Comparison of ENCODE assay signal across 8 cellular contexts in genomic region chr11:66347425-66348276, GRCh38. TPM values are rescaled to one million over a fixed set of nuclear protein-coding genes. Genes with fewer than 3 reads are reported as not detected.
DNase-seq lines count a peak whose midpoint lies in the region; ATAC-seq, FAIRE-seq and TF ChIP-seq lines count a peak whose summit lies in the region.

B4GAT1 (minus strand) TSS chr11:66347629; CDS start chr11:66347545, 84 bp downstream.

- peaks cover 2% of the 10 kb centered on the region for H3K36me3 Mint-ChIP-seq in activated CD8-positive, alpha-beta memory T cell treated with anti-CD3 and anti-CD28 coated beads, Interleukin-2, amount 10 ng/mL, durations not matched to agents 7 days and 5 days

- H3K9me3 ChIP-seq in H1 (ENCODE audit: insufficient read depth in 2 of 2, low read depth in 1 of 2, low read length in 1 of 2) (no peaks in the 10 kb centered on the region), mesenchymal stem cell (ENCODE audit: control insufficient read depth, low read length) (no peaks in the 10 kb centered on the region)

- peak within 1 kb of the TSS; percentile 69 for H3K27ac ChIP-seq in H1 (ENCODE audit: low read depth, low read length)
- peak within 1 kb of the TSS; percentile 21 for H3K27ac ChIP-seq in mesenchymal stem cell (ENCODE audit: low read length, poor library complexity, severe bottlenecking)

- H2AFZ ChIP-seq in H1 (ENCODE audit: low read length) (peak within 1 kb of the TSS; percentile 84; the same call in 1 of the 2 replicates), mesenchymal stem cell (ENCODE audit: low read depth, low read length) (peak within 1 kb of the TSS; percentile 74)

- CTCF ChIA-PET in activated CD8-positive, alpha-beta memory T cell treated with anti-CD3 and anti-CD28 coated beads, Interleukin-2, amount 10 ng/mL, durations not matched to agents 7 days and 5 days (lab: Charles Lee), result interaction anchor here (1.4 to 7.0 kb wide), 9 partner anchors 13 to 50 kb away, joined by 3 to 72 read pairs (median 5); partner anchors contain the start of gene SLC29A2
- CTCF ChIA-PET in H1 (lab: Charles Lee; ENCODE audit: partially characterized antibody), result interaction anchor here (0.6 to 3.9 kb wide), 10 partner anchors 12 to 42 kb away, joined by 3 to 27 read pairs (median 6); partner anchors contain the start of gene RIN1

- H3K79me1 ChIP-seq in H1 (ENCODE audit: low read depth, low read length) (no peaks in the 10 kb centered on the region; the same call in none of the 2 replicates), mesenchymal stem cell (replicated peaks; ENCODE audit: low read length, poor library complexity, severe bottlenecking) (peaks cover 16% of the 10 kb centered on the region)

- POLR2A ChIA-PET in H1 (lab: Charles Lee; ENCODE audit: partially characterized antibody), result interaction anchor here (0.5 to 28.7 kb wide), 16 partner anchors 10 to 826 kb away, joined by 3 to 487 read pairs (median 4); partner anchors contain the start of genes RIN1 and SLC29A2

- H3K56ac ChIP-seq in H1 (replicated peaks; ENCODE audit: insufficient read length, low read depth, low read length), result peak within 1 kb of the TSS; percentile 91

- H2BK15ac ChIP-seq in H1 (ENCODE audit: low read length), result peak within 1 kb of the TSS; percentile 31; the same call in 1 of the 2 replicates
- peak within 1 kb of the TSS; percentile 73 for H2BK15ac ChIP-seq in mesenchymal stem cell (ENCODE audit: low read depth, poor library complexity, severe bottlenecking)

- peak within 1 kb of the TSS; percentile 55 to 89 (median 82) for H3K4me3 ChIP-seq in H1 (ENCODE audit: extremely low read depth in 1 of 4, insufficient read depth in 2 of 4, low read depth in 3 of 4, low read length in 4 of 4)
- H3K4me3 ChIP-seq in mesenchymal stem cell (ENCODE audit: insufficient read depth in 1 of 2, low read depth in 1 of 2, low read length in 2 of 2), result peak within 1 kb of the TSS; percentile 80 to 95

- H3K27me3 ChIP-seq in H1 (replicated peaks in 1 of 4; ENCODE audit: control insufficient read depth in 3 of 4, extremely low read depth in 1 of 4, insufficient read depth in 3 of 4, low read length in 3 of 4), result peaks cover 0 to 2% (median 0%) of the 10 kb centered on the region in 4 experiments; a peak in 3 of 7 replicates
- no peaks in the 10 kb centered on the region for H3K27me3 ChIP-seq in mesenchymal stem cell (ENCODE audit: control insufficient read depth in 1 of 2, insufficient read depth in 1 of 2, low read length in 2 of 2)

- peaks cover 0 to 15% (median 9%) of the 10 kb centered on the region in 4 experiments; a peak in 6 of 7 replicates for H3K4me1 ChIP-seq in H1 (replicated peaks in 1 of 4; ENCODE audit: control insufficient read depth in 3 of 4, insufficient read depth in 4 of 4, low read length in 3 of 4)
- H3K4me1 ChIP-seq in mesenchymal stem cell (ENCODE audit: control insufficient read depth, insufficient read depth, low read depth, low read length), result peaks cover 27% of the 10 kb centered on the region

- peak within 1 kb of the TSS; percentile 75 for H4K5ac ChIP-seq in H1 (ENCODE audit: insufficient read length, low read depth, low read length)

- peak within 1 kb of the TSS; percentile 55 for H3K18ac ChIP-seq in H1 (ENCODE audit: extremely low read depth, low read length)
- peak within 1 kb of the TSS; percentile 72 to 91 for H3K18ac ChIP-seq in mesenchymal stem cell (ENCODE audit: low read depth in 1 of 2, low read length in 2 of 2)

- TF ChIP-seq RAD21 in H1 (IDR thresholded peaks at IDR 0.05 in 1 of 2, conservative IDR thresholded peaks at IDR 0.05 in 1 of 2; ENCODE audit: low read depth in 2 of 2, low read length in 2 of 2), result no peak

- peak; percentile 57 for ATAC-seq in activated CD8-positive, alpha-beta memory T cell treated with anti-CD3 and anti-CD28 coated beads, Interleukin-2, amount 10 ng/mL, durations not matched to agents 7 days and 5 days
- no peak for ATAC-seq in HG03095 (IDR thresholded peaks at IDR 0.05; ENCODE audit: unreplicated experiment)

- FAIRE-seq in GM18507 (lab: Jason Lieb, UNC) (peak; percentile 45), H1 (lab: Jason Lieb, UNC) (no peak)

- H3K4ac ChIP-seq in H1 (replicated peaks; ENCODE audit: insufficient read length, low read depth, low read length) (peak within 1 kb of the TSS; percentile 93), mesenchymal stem cell (ENCODE audit: low read depth in 1 of 2, low read length in 2 of 2) (peak within 1 kb of the TSS; percentile 6 to 92)

- H2BK5ac ChIP-seq in H1 (ENCODE audit: low read depth, low read length), result peak within 1 kb of the TSS; percentile 57; the same call in 1 of the 2 replicates
- no peak within 1 kb of the TSS for H2BK5ac ChIP-seq in mesenchymal stem cell (ENCODE audit: low read depth, low read length, poor library complexity, severe bottlenecking)

- H3K4me2 ChIP-seq in H1 (ENCODE audit: insufficient read depth in 1 of 2, low read depth in 2 of 2, low read length in 2 of 2) (peak within 1 kb of the TSS; percentile 80 to 99), mesenchymal stem cell (ENCODE audit: low read length, poor library complexity, severe bottlenecking) (peak within 1 kb of the TSS; percentile 84)

- peaks cover 0 to 14% of the 10 kb centered on the region in 2 experiments; a peak in 2 of 4 replicates for H3K79me2 ChIP-seq in H1 (ENCODE audit: control insufficient read depth in 1 of 2, insufficient read depth in 2 of 2, low read length in 2 of 2)

- peak within 1 kb of the TSS; percentile 10 for H2BK120ac ChIP-seq in H1 (replicated peaks; ENCODE audit: low read depth, low read length)
- peak within 1 kb of the TSS; percentile 35 for H2BK120ac ChIP-seq in mesenchymal stem cell (ENCODE audit: low read depth, low read length)

- peaks cover 3 to 4% of the 10 kb centered on the region in 2 experiments for H4K20me1 ChIP-seq in H1 (replicated peaks in 1 of 2; ENCODE audit: control insufficient read depth in 1 of 2, insufficient read depth in 2 of 2, low read length in 2 of 2)

- H3K4me1 Mint-ChIP-seq in activated CD8-positive, alpha-beta memory T cell treated with anti-CD3 and anti-CD28 coated beads, Interleukin-2, amount 10 ng/mL, durations not matched to agents 7 days and 5 days, result peaks cover 49% of the 10 kb centered on the region

- no peak within 1 kb of the TSS; the same call in 1 of the 2 replicates for H2AK5ac ChIP-seq in H1 (ENCODE audit: low read depth, low read length)
- no peak within 1 kb of the TSS for H2AK5ac ChIP-seq in mesenchymal stem cell (ENCODE audit: low read length, severe bottlenecking)

- WGBS in H1 (ENCODE audit: extremely low coverage in 1 of 2, insufficient coverage in 1 of 2, insufficient read length in 1 of 2, insufficient replicate concordance in 2 of 2, low coverage in 1 of 2, low lambda C conversion rate in 2 of 2, missing lambda C conversion rate in 1 of 2), 2 experiments, result 1% methylated on average over 48 of the region's 101 CpGs; no CpG with 5 or more reads in 1 of the 2 experiments
- under 1% methylated on average over 66 of the region's 101 CpGs for WGBS in mesenchymal stem cell

- no peaks in the 10 kb centered on the region for H3K36me3 ChIP-seq in H1 (ENCODE audit: control insufficient read depth in 2 of 4, insufficient read depth in 4 of 4, low read length in 3 of 4)
- H3K36me3 ChIP-seq in mesenchymal stem cell (ENCODE audit: control insufficient read depth in 1 of 2, insufficient read depth in 2 of 2, low read depth in 1 of 2, low read length in 2 of 2), result peaks cover 0 to 7% of the 10 kb centered on the region in 2 experiments

- peak within 1 kb of the TSS; percentile 85 for H3K4me3 Mint-ChIP-seq in activated CD8-positive, alpha-beta memory T cell treated with anti-CD3 and anti-CD28 coated beads, Interleukin-2, amount 10 ng/mL, durations not matched to agents 7 days and 5 days

- DNase-seq in GM18507 (ENCODE audit: extremely low spot score, insufficient read length, low read depth), result peak; percentile 54
- DNase-seq in HS-5 (ENCODE audit: low read depth), result peak; percentile 89
- peak; percentile 67 to 72 for DNase-seq in NOMO-1 (lab: John Stamatoyannopoulos, UW; ENCODE audit: unreplicated experiment in 2 of 2)
- peak; percentile 94 for DNase-seq in activated CD8-positive, alpha-beta memory T cell treated with anti-CD3 and anti-CD28 coated beads, Interleukin-2, amount 10 ng/mL, durations not matched to agents 7 days and 5 days
- DNase-seq in H1 (ENCODE audit: low read depth in 1 of 2, low spot score in 2 of 2), result peak; percentile 74 to 84
- peak; percentile 93 for DNase-seq in mesenchymal stem cell
- DNase-seq in stimulated activated CD4-positive, alpha-beta T cell treated with anti-CD3 and anti-CD28 coated beads, TNF-alpha, amount 100 ng/mL, for 48 hours (ENCODE audit: low read depth in 3 of 3), result peak; percentile 66 to 86 (median 80)

- no peak for TF ChIP-seq EP300 in H1 (IDR thresholded peaks at IDR 0.05; ENCODE audit: borderline replicate concordance in 1 of 2, low read depth in 2 of 2, low read length in 2 of 2)

- H3K9ac ChIP-seq in H1 (replicated peaks in 1 of 4; ENCODE audit: extremely low read depth in 1 of 4, low read depth in 3 of 4, low read length in 3 of 4), result peak within 1 kb of the TSS; percentile 70 to 88 (median 80)
- peak within 1 kb of the TSS; percentile 92 for H3K9ac ChIP-seq in mesenchymal stem cell (ENCODE audit: low read length)

- H4K91ac ChIP-seq in H1 (replicated peaks; ENCODE audit: insufficient read length, low read length), result peak within 1 kb of the TSS; percentile 82
- H4K91ac ChIP-seq in mesenchymal stem cell (ENCODE audit: low read length), result peak within 1 kb of the TSS; percentile 75

- no peak within 1 kb of the TSS for H2BK20ac ChIP-seq in H1 (ENCODE audit: low read length)

- no peak for TF ChIP-seq CTCF in H1 (IDR thresholded peaks at IDR 0.05; ENCODE audit: control extremely low read depth in 1 of 3, insufficient read depth in 1 of 3, low read depth in 1 of 3, low read length in 3 of 3)

- H2BK12ac ChIP-seq in H1 (ENCODE audit: low read depth, low read length) (peak within 1 kb of the TSS; percentile 52; the same call in 1 of the 2 replicates), mesenchymal stem cell (ENCODE audit: low read length in 2 of 2) (peak within 1 kb of the TSS in 1 of 2 experiments; percentile 72)

- peak within 1 kb of the TSS; percentile 57 for H4K8ac ChIP-seq in H1 (ENCODE audit: extremely low read depth, insufficient read depth, low read length)
- peak within 1 kb of the TSS; percentile 74 for H4K8ac ChIP-seq in mesenchymal stem cell (ENCODE audit: low read length)

- H3K23me2 ChIP-seq in H1 (ENCODE audit: low read depth, low read length), result peaks cover 21% of the 10 kb centered on the region

- TF ChIP-seq POLR2A in H1 (IDR thresholded peaks at IDR 0.05; ENCODE audit: control extremely low read depth in 1 of 2, low read depth in 2 of 2, low read length in 2 of 2), result peak; percentile 51 to 69

- no peak within 1 kb of the TSS for H3K14ac ChIP-seq in H1 (ENCODE audit: insufficient read length)
- peak within 1 kb of the TSS in 1 of 2 experiments; percentile 92 for H3K14ac ChIP-seq in mesenchymal stem cell (ENCODE audit: low read length in 2 of 2)

- H3K27ac Mint-ChIP-seq in activated CD8-positive, alpha-beta memory T cell treated with anti-CD3 and anti-CD28 coated beads, Interleukin-2, amount 10 ng/mL, durations not matched to agents 7 days and 5 days, result peak within 1 kb of the TSS; percentile 93

- H3K23ac ChIP-seq in H1 (ENCODE audit: insufficient read length), result no peak within 1 kb of the TSS
- peak within 1 kb of the TSS in 1 of 2 experiments; percentile 16 for H3K23ac ChIP-seq in mesenchymal stem cell (ENCODE audit: low read length in 2 of 2)

- no peaks in the 10 kb centered on the region for H3K27me3 Mint-ChIP-seq in activated CD8-positive, alpha-beta memory T cell treated with anti-CD3 and anti-CD28 coated beads, Interleukin-2, amount 10 ng/mL, durations not matched to agents 7 days and 5 days

- no peaks in the 10 kb centered on the region for H3K9me3 Mint-ChIP-seq in activated CD8-positive, alpha-beta memory T cell treated with anti-CD3 and anti-CD28 coated beads, Interleukin-2, amount 10 ng/mL, durations not matched to agents 7 days and 5 days (ENCODE audit: low read depth)

RNA-seq across cellular contexts. Expression of gene B4GAT1, which starts in this region (rescaled TPM):
- total RNA-seq in activated CD8-positive, alpha-beta memory T cell treated with anti-CD3 and anti-CD28 coated beads, Interleukin-2, amount 10 ng/mL, durations not matched to agents 7 days and 5 days, result 1 to 10 TPM; 7.9 to 8.7 TPM
- total RNA-seq in H1 (2021; fragmentation: NEBNext Ultra II Directional; extraction: Animal tissue kit (Norgen Biotek cat#: 25700)), result 27.1 and 27.8 TPM in 2 replicates
- 22.2 and 32.8 TPM in 2 replicates for polyA plus RNA-seq in H1 (2011; rRNA removed)
- 21.6 TPM for polyA plus RNA-seq in H1 (2011; cell fraction: cytosol; rRNA removed)
- 23.0 TPM for polyA plus RNA-seq in H1 (2011; cell fraction: nucleus; rRNA removed)
- 26.1 to 32.8 TPM (median 30.5 TPM) in 4 replicates for polyA plus RNA-seq in H1 (2012, experiment 1 of 2)
- 43.2 TPM for polyA plus RNA-seq in H1 (2012, experiment 2 of 2)
- 36.2 TPM for polyA plus RNA-seq in H1 (2013, experiment 1 of 2)
- 34.2 TPM for polyA plus RNA-seq in H1 (2013, experiment 2 of 2)
- polyA minus RNA-seq in H1 (2011; rRNA and poly(A)+ RNA removed), result 6.5 and 9.5 TPM in 2 replicates
- 15.2 TPM for polyA minus RNA-seq in H1 (2011; cell fraction: cytosol; rRNA and poly(A)+ RNA removed)
- 8.3 TPM for polyA minus RNA-seq in H1 (2011; cell fraction: nucleus; rRNA and poly(A)+ RNA removed)
- polyA plus RNA-seq in mesenchymal stem cell (2013, experiment 1 of 2), result 31.2 TPM
- polyA plus RNA-seq in mesenchymal stem cell (2013, experiment 2 of 2), result 31.7 TPM
